19 cellular contexts compared by ENCODE assay signal in genomic region chr20:37622728-37623127, GRCh38.
DNase-seq lines count a peak whose midpoint lies in the region; ATAC-seq and TF ChIP-seq lines count a peak whose summit lies in the region.
"Had no signal": no experiment of that assay in that cellular context is flagged by ENCODE, and none has a peak within 500 bp of the region (broad histone marks: within the 10 kb centered on the region; RNA-seq: fewer than 3 reads in every experiment).

No MANE protein-coding gene starts in this region.

- dilution Hi-C loops in IMR-90 (cut with HindIII; ENCODE audit: low sequenced_read_pairs, unreplicated experiment), result no loop called here

- no peak overlapping the region for H2BK12ac ChIP-seq in H9 (ENCODE audit: insufficient read length, low read depth, low read length)

- H3K79me1 ChIP-seq in H9 (ENCODE audit: insufficient read depth, low read depth, low read length, poor library complexity, severe bottlenecking), result no peaks in the 10 kb centered on the region
- H3K79me1 ChIP-seq in IMR-90 (ENCODE audit: low read depth in 1 of 2, low read length in 2 of 2), result no peaks in the 10 kb centered on the region
- no peaks in the 10 kb centered on the region for H3K79me1 ChIP-seq in mesendoderm (ENCODE audit: low read length)

- H3K27me3 ChIP-seq in H9 (ENCODE audit: insufficient read depth, low read length), result no peaks in the 10 kb centered on the region; the same call in 1 of the 2 replicates
- H3K27me3 ChIP-seq in IMR-90 (ENCODE audit: control insufficient read depth, insufficient read depth, low read length), result peaks cover 22% of the 10 kb centered on the region
- no peaks in the 10 kb centered on the region for H3K27me3 ChIP-seq in mesendoderm (ENCODE audit: insufficient read depth, low read length, poor library complexity)
- H3K27me3 ChIP-seq: Peyer's patch had no signal

- intact Hi-C loops in IMR-90 (cut with micrococcal nuclease), result no loop called here

- no peak for TF ChIP-seq CTCF in H9 (conservative IDR thresholded peaks at IDR 0.05)
- no peak for TF ChIP-seq CTCF in IMR-90 (conservative IDR thresholded peaks at IDR 0.05; ENCODE audit: low read depth, low read length)
- no peak for TF ChIP-seq CTCF in WTC11 (IDR thresholded peaks at IDR 0.05)

- H3T11ph ChIP-seq in H9 (ENCODE audit: low read length), result no peak overlapping the region

- no peak overlapping the region for H3K4me3 ChIP-seq in IMR-90 (ENCODE audit: insufficient read depth, low read depth, low read length)
- H3K4me3 ChIP-seq in mesendoderm (ENCODE audit: low read length), result no peak overlapping the region
- H3K4me3 ChIP-seq: Peyer's patch, SK-N-MC had no signal

- H3K9me1 ChIP-seq in IMR-90 (ENCODE audit: insufficient read depth, low read length), result no peaks in the 10 kb centered on the region

- no peak overlapping the region for H4K91ac ChIP-seq in H9 (ENCODE audit: insufficient read length, low read depth, low read length)
- H4K91ac ChIP-seq in IMR-90 (ENCODE audit: insufficient read depth, low read depth, low read length), result no peak overlapping the region

- H3K27ac Mint-ChIP-seq in H9, result no peak overlapping the region
- H3K27ac Mint-ChIP-seq in WTC11, result no peak overlapping the region

- H2BK5ac ChIP-seq in H9 (ENCODE audit: insufficient read length, low read length) (no peak overlapping the region), IMR-90 (ENCODE audit: low read depth, low read length, poor library complexity, severe bottlenecking) (no peak overlapping the region), mesendoderm (ENCODE audit: low read length) (no peak overlapping the region)

- H3K23ac ChIP-seq in H9 (ENCODE audit: insufficient read length, low read depth, low read length) (no peak overlapping the region), IMR-90 (ENCODE audit: low read depth, low read length) (no peak overlapping the region), mesendoderm (ENCODE audit: low read length) (no peak overlapping the region)

- no peak overlapping the region for H2AFZ ChIP-seq in H9 (ENCODE audit: low read length)
- H2AFZ ChIP-seq in IMR-90 (replicated peaks; ENCODE audit: low read length, poor library complexity), result no peak overlapping the region

- H3K4me3 Mint-ChIP-seq in H9 (no peak overlapping the region), WTC11 (no peak overlapping the region)

- H4K5ac ChIP-seq in H9 (ENCODE audit: insufficient read length, low read depth, low read length) (no peak overlapping the region), IMR-90 (ENCODE audit: low read depth, low read length) (no peak overlapping the region), mesendoderm (ENCODE audit: low read length) (no peak overlapping the region)

- no peak overlapping the region for H3K9ac ChIP-seq in H9 (ENCODE audit: extremely low read depth, insufficient read length, low read length)
- no peak overlapping the region for H3K9ac ChIP-seq in IMR-90 (ENCODE audit: low read depth, low read length)
- H3K9ac ChIP-seq in mesendoderm (ENCODE audit: low read length), result no peak overlapping the region

- POLR2A ChIA-PET in IMR-90 (lab: Charles Lee; ENCODE audit: unreplicated experiment), result no interaction called here
- POLR2A ChIA-PET in WTC11 (lab: Charles Lee), result interaction anchor here (1.2 kb wide), 1 partner anchor 24 kb away, joined by 3 read pairs; no protein-coding TSS in a partner anchor

- no peak for TF ChIP-seq RAD21 in IMR-90 (IDR thresholded peaks at IDR 0.05; ENCODE audit: low read length)

- H3K36me3 ChIP-seq in IMR-90 (ENCODE audit: control insufficient read depth, insufficient read depth, low read length) (no peaks in the 10 kb centered on the region), mesendoderm (ENCODE audit: control insufficient read depth, insufficient read depth, low read length) (no peaks in the 10 kb centered on the region)
- H3K36me3 ChIP-seq: Peyer's patch had no signal

- H3K18ac ChIP-seq in H9 (ENCODE audit: insufficient read length, low read depth, low read length) (no peak overlapping the region), IMR-90 (ENCODE audit: low read depth, low read length) (no peak overlapping the region), mesendoderm (ENCODE audit: low read length) (no peak overlapping the region)

- H2AK5ac ChIP-seq in H9 (ENCODE audit: insufficient read length, low read length) (no peak overlapping the region), IMR-90 (ENCODE audit: low read depth, low read length) (no peak overlapping the region), mesendoderm (ENCODE audit: low read length) (no peak overlapping the region)

- H3K27ac ChIP-seq in H9 (ENCODE audit: insufficient read length, low read depth, low read length), result no peak overlapping the region
- H3K27ac ChIP-seq in IMR-90 (ENCODE audit: insufficient read depth, low read length), result no peak overlapping the region
- no peak overlapping the region for H3K27ac ChIP-seq in mesendoderm (ENCODE audit: low read depth, low read length)
- H3K27ac ChIP-seq: C4-2B, Peyer's patch, SK-N-MC had no signal

- no CpG with 5 or more reads among the region's 5 CpGs for WGBS in H9 (ENCODE audit: extremely low coverage, insufficient read length, low lambda C conversion rate)
- no CpG with 5 or more reads among the region's 5 CpGs for WGBS in IMR-90 (ENCODE audit: extremely low coverage in 2 of 2, insufficient read length in 1 of 2), 2 experiments
- WGBS in mesendoderm (ENCODE audit: extremely low coverage, insufficient coverage, low lambda C conversion rate), result no CpG with 5 or more reads among the region's 5 CpGs

- DNase-seq in H9 (peak; percentile 53), IMR-90 (no peak), WTC11 (ENCODE audit: low spot score) (no peak), mesendoderm (peak; percentile 46), NCI-H2196 treated with DMSO at 0.1 percent for 48 hours (lab: John Stamatoyannopoulos, UW; ENCODE audit: unreplicated experiment) (no peak), HuH-7 (ENCODE audit: low spot score) (no peak), SW480 (ENCODE audit: low spot score) (no peak)
- DNase-seq: ACHN, DND-41, HCEC 1CT, NCI-H1092 treated with DMSO at 0.1 percent for 48 hours, NCI-H2081 treated with DMSO at 0.1 percent for 48 hours, NCI-H2227 treated with DMSO at 0.1 percent for 48 hours, NCI-H524 treated with DMSO at 0.1 percent for 48 hours, Peyer's patch, T1000 had no signal

- H2BK20ac ChIP-seq in H9 (ENCODE audit: low read depth, low read length, poor library complexity, severe bottlenecking), result no peak overlapping the region
- H2BK20ac ChIP-seq in IMR-90 (ENCODE audit: low read depth, low read length), result no peak overlapping the region

- H3K9me3 Mint-ChIP-seq in H9 (no peaks in the 10 kb centered on the region), WTC11 (0 out of 2 replicates have a peak, but pooled peaks cover 3% of the 10 kb centered on the region)

- ATAC-seq in IMR-90 (ENCODE audit: low read depth), result no peak
- peak; percentile 86 for ATAC-seq in WTC11
- ATAC-seq: Right ventricle myocardium inferior had no signal

- H2BK15ac ChIP-seq in H9 (ENCODE audit: low read depth, low read length) (no peak overlapping the region), IMR-90 (ENCODE audit: low read depth, low read length) (no peak overlapping the region), mesendoderm (replicated peaks; ENCODE audit: low read depth) (no peak overlapping the region)

- H3K79me2 ChIP-seq in H9 (ENCODE audit: insufficient read depth, low read length) (no peaks in the 10 kb centered on the region), mesendoderm (ENCODE audit: control insufficient read depth, insufficient read depth, low read length) (no peaks in the 10 kb centered on the region)

- H2AK9ac ChIP-seq in IMR-90 (replicated peaks; ENCODE audit: low read depth, low read length, poor library complexity), result peak overlapping the region; percentile 28

- H4K20me1 ChIP-seq in H9 (ENCODE audit: control insufficient read depth, insufficient read depth, insufficient read length) (peaks cover 3% of the 10 kb centered on the region), IMR-90 (ENCODE audit: insufficient read depth, low read length) (no peaks in the 10 kb centered on the region)

- H4K8ac ChIP-seq in H9 (replicated peaks; ENCODE audit: insufficient read length, low read depth, low read length) (no peak overlapping the region), IMR-90 (ENCODE audit: low read depth in 2 of 2, low read length in 2 of 2) (no peak overlapping the region), mesendoderm (ENCODE audit: low read depth, low read length) (no peak overlapping the region)

- no peaks in the 10 kb centered on the region for H3K36me3 Mint-ChIP-seq in H9 (ENCODE audit: insufficient read depth in 1 of 3, low read depth in 3 of 3)
- no peaks in the 10 kb centered on the region for H3K36me3 Mint-ChIP-seq in WTC11

- BruUV-seq in IMR-90 (replicated peaks; lab: Mats Ljungman, UMichigan), result no TSS peak

- H3K56ac ChIP-seq in H9 (ENCODE audit: insufficient read length, low read depth, low read length), result no peak overlapping the region
- no peak overlapping the region for H3K56ac ChIP-seq in IMR-90 (ENCODE audit: extremely low read depth, insufficient read depth, low read length)
- no peak overlapping the region for H3K56ac ChIP-seq in mesendoderm (ENCODE audit: low read length)

- no peak overlapping the region for H2BK120ac ChIP-seq in H9 (ENCODE audit: low read depth, low read length, poor library complexity, severe bottlenecking)
- H2BK120ac ChIP-seq in IMR-90 (ENCODE audit: low read depth, low read length), result no peak overlapping the region
- no peak overlapping the region for H2BK120ac ChIP-seq in mesendoderm (ENCODE audit: low read depth, low read length)

- no peak overlapping the region; the same call in 1 of the 2 replicates for H3K14ac ChIP-seq in H9 (ENCODE audit: insufficient read depth, low read length)
- H3K14ac ChIP-seq in IMR-90 (replicated peaks; ENCODE audit: low read depth, low read length), result no peak overlapping the region

- no peak for TF ChIP-seq POLR2A in IMR-90 (IDR thresholded peaks at IDR 0.05; ENCODE audit: low read depth, low read length)

- no peaks in the 10 kb centered on the region for H3K9me3 ChIP-seq in H9 (ENCODE audit: control insufficient read depth, low read depth, low read length)
- no peaks in the 10 kb centered on the region for H3K9me3 ChIP-seq in IMR-90 (ENCODE audit: control insufficient read depth, insufficient read depth, low read length)
- H3K9me3 ChIP-seq: Peyer's patch had no signal

- H3K4me1 ChIP-seq in H9 (ENCODE audit: insufficient read depth, low read length) (no peaks in the 10 kb centered on the region; the same call in 1 of the 2 replicates), IMR-90 (ENCODE audit: control insufficient read depth, insufficient read depth, low read length) (no peaks in the 10 kb centered on the region), mesendoderm (ENCODE audit: control insufficient read depth, low read depth, low read length) (no peaks in the 10 kb centered on the region)
- H3K4me1 ChIP-seq: Peyer's patch had no signal

- no peaks in the 10 kb centered on the region for H3K23me2 ChIP-seq in H9 (ENCODE audit: insufficient read length, low read depth, low read length, poor library complexity, severe bottlenecking)

- H3K27me3 Mint-ChIP-seq in H9 (ENCODE audit: low read depth), result peaks cover 42% of the 10 kb centered on the region
- H3K27me3 Mint-ChIP-seq in WTC11 (ENCODE audit: low read depth), result peaks cover 13% of the 10 kb centered on the region

- H3K4me2 ChIP-seq in H9 (ENCODE audit: insufficient read depth, insufficient read length, low read length) (no peak overlapping the region), IMR-90 (ENCODE audit: low read depth, low read length) (no peak overlapping the region), mesendoderm (ENCODE audit: low read length) (no peak overlapping the region)

- in situ Hi-C loops in IMR-90 (cut with MboI; ENCODE audit: low sequenced_read_pairs), result no loop called here

- 0 out of 4 replicates have a peak, but pooled peaks cover 2 to 4% of the 10 kb centered on the region in 2 experiments for H3K4me1 Mint-ChIP-seq in H9
- peaks cover 4% of the 10 kb centered on the region for H3K4me1 Mint-ChIP-seq in WTC11

- H3K4ac ChIP-seq in H9 (ENCODE audit: low read depth, low read length), result no peak overlapping the region
- no peak overlapping the region for H3K4ac ChIP-seq in IMR-90 (ENCODE audit: low read depth, low read length)
- H3K4ac ChIP-seq in mesendoderm (ENCODE audit: low read depth, low read length), result no peak overlapping the region

- CTCF ChIA-PET in IMR-90 (lab: Yijun Ruan, JAX) (no interaction called here), WTC11 (lab: Charles Lee) (interaction anchor here (1.6 kb wide), 1 partner anchor 59 kb away, joined by 10 read pairs; no protein-coding TSS in a partner anchor)

Comparison
In these comparisons a context has a peak if more than half of its experiments do, and no peak if none do; other contexts are left out.
1. DNase-seq: peak in H9 (single experiment) and mesendoderm (single experiment); none in IMR-90 (single experiment), WTC11 (single experiment), NCI-H2196 treated with DMSO at 0.1 percent for 48 hours (single experiment), HuH-7 (single experiment) and SW480 (single experiment).